In the genomic region with DNA sequence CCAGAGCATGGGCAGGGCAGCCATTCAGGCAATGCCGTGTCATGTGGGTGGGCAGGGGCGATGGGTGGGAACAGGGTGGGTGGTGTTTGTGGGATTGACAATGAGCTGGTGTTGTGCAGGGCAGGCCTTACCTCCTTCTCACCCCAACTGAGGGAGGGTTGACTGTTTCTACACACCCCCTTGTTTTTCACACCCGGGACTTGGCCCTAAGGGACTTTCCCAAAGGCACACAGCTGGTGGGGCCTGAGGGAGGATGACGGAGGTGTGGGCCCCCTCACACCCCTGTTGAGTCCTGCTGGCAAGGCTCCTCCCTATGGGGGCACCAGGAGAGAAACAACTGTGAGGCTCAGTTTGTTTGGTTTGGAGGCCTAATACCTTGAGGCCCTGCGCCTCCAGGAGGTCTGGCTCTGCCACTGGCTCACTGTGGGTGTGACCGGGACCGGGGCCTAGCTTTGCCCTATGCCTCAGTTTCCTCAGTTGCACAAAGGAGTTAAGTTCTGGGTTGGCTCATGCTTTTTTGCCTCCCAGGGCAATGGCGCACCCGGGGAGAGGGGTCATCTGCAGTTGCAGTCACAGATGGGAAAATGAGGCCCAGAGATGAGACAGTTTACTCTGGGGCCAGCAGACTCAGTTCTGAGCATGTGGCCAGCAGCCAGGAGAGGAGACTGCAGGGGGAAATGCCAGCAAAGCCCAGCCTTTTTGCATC, we compare ENCODE assay signal across 9 cellular contexts.
A peak's percentile ranks its signal among the peaks of the same experiment; 100 is the strongest.
DNase-seq lines count a peak whose midpoint lies in the region; ATAC-seq lines count a peak whose summit lies in the region.
"Had no signal": no experiment of that assay in that cellular context is flagged by ENCODE, and none has a peak within 500 bp of the region (broad histone marks: within the 10 kb centered on the region; RNA-seq: fewer than 3 reads in every experiment).

No MANE protein-coding gene starts in this region.

- peak overlapping the region; percentile 48 for H3K4me3 Mint-ChIP-seq in stimulated activated effector memory CD8-positive, alpha-beta T cell treated with anti-CD3 and anti-CD28 coated beads, Interleukin-12 subunit alpha, Interleukin-12 subunit beta, amount 100 ng/mL, for 72 hours

- DNase-seq in activated effector memory CD4-positive, alpha-beta T cell treated with anti-CD3 and anti-CD28 coated beads, Interleukin-2, amount 50 U/mL, for 16 hours, result peak; percentile 72
- no peak for DNase-seq in activated effector memory CD4-positive, alpha-beta T cell treated with Interleukin-2 at 50 U/mL for 16 hours
- DNase-seq in NAMALWA (ENCODE audit: low spot score), result peak; percentile 51
- DNase-seq in central memory CD4-positive, alpha-beta T cell, result peak; percentile 28
- DNase-seq in stimulated activated effector memory CD8-positive, alpha-beta T cell treated with anti-CD3 and anti-CD28 coated beads, Interleukin-12 subunit alpha, Interleukin-12 subunit beta, amount 100 ng/mL, for 72 hours (ENCODE audit: low spot score in 2 of 2), result peak; percentile 43 to 84
- no peak for DNase-seq in EL
- no peak for DNase-seq in NCI-H1436 (lab: John Stamatoyannopoulos, UW)
- DNase-seq in GM03348 (ENCODE audit: low spot score), result no peak

- no peaks in the 10 kb centered on the region for H3K9me3 Mint-ChIP-seq in stimulated activated effector memory CD8-positive, alpha-beta T cell treated with anti-CD3 and anti-CD28 coated beads, Interleukin-12 subunit alpha, Interleukin-12 subunit beta, amount 100 ng/mL, for 72 hours

- ATAC-seq in stimulated activated effector memory CD8-positive, alpha-beta T cell treated with anti-CD3 and anti-CD28 coated beads, Interleukin-12 subunit alpha, Interleukin-12 subunit beta, amount 100 ng/mL, for 72 hours, result peak; percentile 95
- ATAC-seq: Panc1 had no signal

- H3K27ac Mint-ChIP-seq in stimulated activated effector memory CD8-positive, alpha-beta T cell treated with anti-CD3 and anti-CD28 coated beads, Interleukin-12 subunit alpha, Interleukin-12 subunit beta, amount 100 ng/mL, for 72 hours, result peak overlapping the region; percentile 77

- peaks cover 83% of the 10 kb centered on the region for H3K4me1 Mint-ChIP-seq in stimulated activated effector memory CD8-positive, alpha-beta T cell treated with anti-CD3 and anti-CD28 coated beads, Interleukin-12 subunit alpha, Interleukin-12 subunit beta, amount 100 ng/mL, for 72 hours

- no peaks in the 10 kb centered on the region for H3K36me3 Mint-ChIP-seq in stimulated activated effector memory CD8-positive, alpha-beta T cell treated with anti-CD3 and anti-CD28 coated beads, Interleukin-12 subunit alpha, Interleukin-12 subunit beta, amount 100 ng/mL, for 72 hours

Comparison
In these comparisons a context has a peak if more than half of its experiments do, and no peak if none do; other contexts are left out.
1. DNase-seq: peak in activated effector memory CD4-positive, alpha-beta T cell treated with anti-CD3 and anti-CD28 coated beads, Interleukin-2, amount 50 U/mL, for 16 hours (single experiment), NAMALWA (single experiment), central memory CD4-positive, alpha-beta T cell (single experiment) and stimulated activated effector memory CD8-positive, alpha-beta T cell treated with anti-CD3 and anti-CD28 coated beads, Interleukin-12 subunit alpha, Interleukin-12 subunit beta, amount 100 ng/mL, for 72 hours (2 of 2); none in activated effector memory CD4-positive, alpha-beta T cell treated with Interleukin-2 at 50 U/mL for 16 hours (single experiment), EL (single experiment), NCI-H1436 (single experiment) and GM03348 (single experiment).